Comparison of ENCODE assay signal across 24 cellular contexts in the genomic region with DNA sequence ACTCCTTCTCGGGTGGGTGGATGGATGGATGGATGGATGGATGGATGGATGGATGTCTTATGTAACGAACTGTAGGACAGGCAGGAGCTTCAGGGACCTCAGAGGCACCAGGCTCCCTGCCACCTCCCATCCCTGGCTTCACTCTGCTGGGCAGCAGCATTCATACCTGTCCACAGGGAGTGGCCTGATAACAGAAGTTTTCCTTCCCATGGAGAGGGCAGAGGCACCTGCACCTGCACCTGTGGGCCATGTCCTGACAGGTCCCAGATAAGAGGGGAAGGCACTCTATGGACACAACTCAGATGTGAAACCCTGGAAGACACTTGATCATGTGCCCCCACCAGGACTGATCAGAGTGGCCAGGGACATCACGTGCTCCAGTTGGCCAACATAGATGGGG.
"Had no signal": no experiment of that assay in that cellular context is flagged by ENCODE, and none has a peak within 500 bp of the region (broad histone marks: within the 10 kb centered on the region; RNA-seq: fewer than 3 reads in every experiment).

No MANE protein-coding gene starts in this region.

- DNase-seq: colonic mucosa; cortex of kidney; effector CD8-positive, alpha-beta T cell; effector memory CD8-positive, alpha-beta T cell; endodermal cell; erythroblast; esophagus squamous epithelium; foreskin fibroblast; foreskin melanocyte; gastrocnemius medialis; glutamatergic neuron; heart right ventricle; hippocampal formation; islet precursor cell; kidney; kidney glomerular epithelial cell; left lung; left ventricle myocardium superior; lower lobe of right lung; mesenchymal stem cell had no signal

- H3K36me3 ChIP-seq: colonic mucosa, esophagus squamous epithelium, gastrocnemius medialis, heart right ventricle, left lung, lower lobe of right lung had no signal

- H3K4me1 ChIP-seq: colonic mucosa, gastrocnemius medialis, left lung, lower lobe of right lung had no signal

- H3K4me3 ChIP-seq: colonic mucosa, esophagus squamous epithelium, gastrocnemius medialis, heart right ventricle, left lung, lower lobe of right lung had no signal

- H3K4me1 Mint-ChIP-seq: endodermal cell, mesothelial cell of epicardium had no signal

- ATAC-seq: effector memory CD8-positive, alpha-beta T cell; esophagus mucosa; gastrocnemius medialis; left lung; left ventricle myocardium superior had no signal

- H3K9me3 Mint-ChIP-seq: effector memory CD8-positive, alpha-beta T cell had no signal

- H3K27ac Mint-ChIP-seq: dendritic cell treated with granulocyte-macrophage colony-stimulating factor and Interleukin-4, amounts not matched to agents 40 ng/mL and 50 ng/mL, for 4 days; effector memory CD8-positive, alpha-beta T cell; endodermal cell; mesothelial cell of epicardium had no signal

- H3K9me3 ChIP-seq: colonic mucosa, esophagus squamous epithelium, gastrocnemius medialis, heart right ventricle, left lung, lower lobe of right lung had no signal

- H3K27me3 Mint-ChIP-seq: dendritic cell treated with granulocyte-macrophage colony-stimulating factor and Interleukin-4, amounts not matched to agents 40 ng/mL and 50 ng/mL, for 4 days; effector memory CD8-positive, alpha-beta T cell had no signal

- H3K27me3 ChIP-seq: colonic mucosa, esophagus squamous epithelium, gastrocnemius medialis, heart right ventricle, left lung had no signal

- H3K4me3 Mint-ChIP-seq: dendritic cell treated with granulocyte-macrophage colony-stimulating factor and Interleukin-4, amounts not matched to agents 40 ng/mL and 50 ng/mL, for 4 days; effector memory CD8-positive, alpha-beta T cell; endodermal cell; mesothelial cell of epicardium had no signal

- H3K27ac ChIP-seq: colonic mucosa, epithelial cell of prostate, esophagus squamous epithelium, gastrocnemius medialis, heart right ventricle, left lung, lower lobe of right lung had no signal
